Comparison of ENCODE assay signal across 17 cellular contexts in the genomic region with DNA sequence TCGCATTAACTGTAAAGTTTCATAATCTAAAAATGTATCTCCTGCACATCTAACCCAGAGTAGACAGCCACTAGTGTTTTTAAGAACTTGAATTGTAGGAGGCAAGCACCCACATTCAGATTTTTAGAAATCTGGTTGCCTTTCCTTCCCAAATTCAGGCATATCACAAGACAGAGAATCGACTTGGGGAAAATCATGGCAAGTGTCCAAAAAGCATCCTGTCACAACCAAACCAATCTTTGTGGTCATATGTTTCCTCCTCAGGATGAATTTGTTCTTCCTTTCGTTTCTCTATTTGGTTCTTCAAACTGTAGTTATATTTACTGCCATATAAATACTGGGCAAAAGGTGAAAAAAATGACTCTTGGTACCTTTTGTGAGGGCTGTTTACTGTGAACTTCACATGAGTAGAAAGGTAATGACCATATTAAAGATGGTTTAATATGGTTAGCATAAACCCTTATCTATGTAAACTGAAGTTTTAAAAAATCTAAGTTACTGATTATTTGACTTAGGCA.
A peak's percentile ranks its signal among the peaks of the same experiment; 100 is the strongest.
DNase-seq lines count a peak whose midpoint lies in the region; ATAC-seq and TF ChIP-seq lines count a peak whose summit lies in the region.
"Had no signal": no experiment of that assay in that cellular context is flagged by ENCODE, and none has a peak within 500 bp of the region (broad histone marks: within the 10 kb centered on the region; RNA-seq: fewer than 3 reads in every experiment).

No MANE protein-coding gene starts in this region.

- H3K9me3 Mint-ChIP-seq in chondrocyte (ENCODE audit: low read depth) = no peaks in the 10 kb centered on the region
- H3K9me3 Mint-ChIP-seq: neural crest cell; stimulated activated naive CD8-positive, alpha-beta T cell treated with anti-CD3 and anti-CD28 coated beads, Interleukin-15, Interleukin-2, amounts not matched to agents 100 ng/mL and 50 ng/mL, for 24 hours had no signal

- TF ChIP-seq POLR2A in NB4 (IDR thresholded peaks at IDR 0.05; ENCODE audit: extremely low read depth, insufficient read length) = no peak

- H3K4me1 Mint-ChIP-seq in chondrocyte (ENCODE audit: low read depth) = peaks cover 44% of the 10 kb centered on the region
- H3K4me1 Mint-ChIP-seq: neural crest cell had no signal

- TF ChIP-seq CTCF in NB4 (IDR thresholded peaks at IDR 0.05; ENCODE audit: low read depth, low read length) = no peak
- no peak for TF ChIP-seq CTCF in chondrocyte (IDR thresholded peaks at IDR 0.05)
- no peak for TF ChIP-seq CTCF in tibial artery (IDR thresholded peaks at IDR 0.05)

- no peaks in the 10 kb centered on the region for H3K36me3 ChIP-seq in tibial artery
- H3K36me3 ChIP-seq: colonic mucosa, lower lobe of right lung had no signal

- H3K27me3 Mint-ChIP-seq in chondrocyte (ENCODE audit: low read depth) = no peaks in the 10 kb centered on the region
- H3K27me3 Mint-ChIP-seq: stimulated activated naive CD8-positive, alpha-beta T cell treated with anti-CD3 and anti-CD28 coated beads, Interleukin-15, Interleukin-2, amounts not matched to agents 100 ng/mL and 50 ng/mL, for 24 hours had no signal

- ATAC-seq in left ventricle myocardium superior (no peak), HG03354 (IDR thresholded peaks at IDR 0.05; ENCODE audit: poor library complexity, severe bottlenecking, unreplicated experiment) (no peak)
- ATAC-seq: esophagus mucosa, HCT116, lower lobe of right lung had no signal

- peak overlapping the region; percentile 4 to 43 for H3K27ac ChIP-seq in tibial artery
- H3K27ac ChIP-seq: colonic mucosa, lower lobe of right lung had no signal

- H3K36me3 Mint-ChIP-seq in chondrocyte (ENCODE audit: low read depth) = peaks cover 2% of the 10 kb centered on the region

- H3K4me3 ChIP-seq in NB4 (ENCODE audit: low read depth, low read length) = no peak overlapping the region
- no peak overlapping the region for H3K4me3 ChIP-seq in tibial artery
- H3K4me3 ChIP-seq: colonic mucosa, lower lobe of right lung had no signal

- intact Hi-C loops in tibial artery (cut with DNase I; ENCODE audit: low total_unique reads) (no loop called here), left ventricle myocardium superior (cut with micrococcal nuclease) (no loop called here)

- H3K4me3 Mint-ChIP-seq in chondrocyte (ENCODE audit: unreplicated experiment) = no peak overlapping the region
- H3K4me3 Mint-ChIP-seq: neural crest cell; stimulated activated naive CD8-positive, alpha-beta T cell treated with anti-CD3 and anti-CD28 coated beads, Interleukin-15, Interleukin-2, amounts not matched to agents 100 ng/mL and 50 ng/mL, for 24 hours had no signal

- H3K4me1 ChIP-seq in tibial artery = peaks cover 0 to 30% (median 4%) of the 10 kb centered on the region in 4 donors
- H3K4me1 ChIP-seq: Caco-2, colonic mucosa had no signal

- no peaks in the 10 kb centered on the region for H3K27me3 ChIP-seq in tibial artery
- H3K27me3 ChIP-seq: colonic mucosa had no signal

- DNase-seq in SIG-M5 treated with dmso at 0.1 percent for 504 hours (lab: John Stamatoyannopoulos, UW; ENCODE audit: unreplicated experiment) (peak; percentile 43), SIG-M5 (lab: John Stamatoyannopoulos, UW) (no peak), NB4 (ENCODE audit: low read depth) (peak; percentile 36), chondrocyte (ENCODE audit: low spot score) (no peak), tibial artery (no peak), globus pallidus (ENCODE audit: low spot score) (no peak), left ventricle myocardium superior (no peak)
- DNase-seq: activated CD4-positive, alpha-beta T cell treated with anti-CD3 and anti-CD28 coated beads, Interleukin-2, amount 50 U/mL, for 1 hour; Caco-2; colonic mucosa; lower lobe of right lung; small intestine had no signal

- peak overlapping the region; percentile 23 for H3K27ac Mint-ChIP-seq in chondrocyte (ENCODE audit: unreplicated experiment)
- H3K27ac Mint-ChIP-seq: stimulated activated naive CD8-positive, alpha-beta T cell treated with anti-CD3 and anti-CD28 coated beads, Interleukin-15, Interleukin-2, amounts not matched to agents 100 ng/mL and 50 ng/mL, for 24 hours had no signal

- no peaks in the 10 kb centered on the region for H3K9me3 ChIP-seq in tibial artery
- H3K9me3 ChIP-seq: Caco-2, colonic mucosa, lower lobe of right lung had no signal

Comparison
In these comparisons a context has a peak if more than half of its experiments do, and no peak if none do; other contexts are left out.
1. DNase-seq: peak in SIG-M5 treated with dmso at 0.1 percent for 504 hours (single experiment) and NB4 (single experiment); none in SIG-M5 (single experiment), chondrocyte (single experiment), tibial artery (0 of 2), globus pallidus (single experiment) and left ventricle myocardium superior (single experiment).